Comparison of ENCODE assay signal across 10 cellular contexts in genomic region chr2:31384351-31384750, GRCh38. TPM values are rescaled to one million over a fixed set of nuclear protein-coding genes. Genes with fewer than 3 reads are reported as not detected.
DNase-seq lines count a peak whose midpoint lies in the region; ATAC-seq and TF ChIP-seq lines count a peak whose summit lies in the region.
"Had no signal": no experiment of that assay in that cellular context is flagged by ENCODE, and none has a peak within 500 bp of the region (broad histone marks: within the 10 kb centered on the region; RNA-seq: fewer than 3 reads in every experiment).

No MANE protein-coding gene starts in this region.

- H3K36me3 ChIP-seq in suprapubic skin: no peaks in the 10 kb centered on the region

- no peak for TF ChIP-seq POLR2A in suprapubic skin (IDR thresholded peaks at IDR 0.05)

- H3K4me1 Mint-ChIP-seq in activated naive CD4-positive, alpha-beta T cell treated with anti-CD3 and anti-CD28 coated beads for 36 hours (ENCODE audit: low read depth): no peaks in the 10 kb centered on the region
- peaks cover 5% of the 10 kb centered on the region for H3K4me1 Mint-ChIP-seq in T-helper 17 cell

- peaks cover 11% of the 10 kb centered on the region for H3K4me1 ChIP-seq in suprapubic skin

- CTCF ChIA-PET in activated naive CD4-positive, alpha-beta T cell treated with anti-CD3 and anti-CD28 coated beads for 36 hours (lab: Charles Lee): no interaction called here

- DNase-seq in activated naive CD4-positive, alpha-beta T cell treated with anti-CD3 and anti-CD28 coated beads for 36 hours: peak; percentile 14
- no peak for DNase-seq in activated naive CD4-positive, alpha-beta T cell treated with anti-CD3 and anti-CD28 coated beads, Interleukin-2, amount 50 U/mL, for 16 hours
- DNase-seq in OCI-M1 (lab: John Stamatoyannopoulos, UW) (peak; percentile 6), epithelial cell of prostate (ENCODE audit: low read depth, low spot score) (peak; percentile 94), suprapubic skin (ENCODE audit: low spot score in 2 of 2) (no peak), T-helper 17 cell (no peak), nucleus accumbens (lab: John Stamatoyannopoulos, UW) (no peak)
- DNase-seq: stimulated activated CD4-positive, alpha-beta T cell treated with anti-CD3 and anti-CD28 coated beads, Interleukin-4, amount 100 ng/mL, for 1 hour had no signal

- intact Hi-C loops in activated naive CD4-positive, alpha-beta T cell treated with anti-CD3 and anti-CD28 coated beads for 36 hours (cut with micrococcal nuclease): no loop called here

- no peaks in the 10 kb centered on the region for H3K9me3 ChIP-seq in suprapubic skin
- no peaks in the 10 kb centered on the region for H3K9me3 ChIP-seq in T-helper 17 cell (ENCODE audit: control insufficient read depth, low read length, poor library complexity, severe bottlenecking)

- H3K4me3 ChIP-seq in suprapubic skin: no peak overlapping the region

- no peak for TF ChIP-seq CTCF in suprapubic skin (IDR thresholded peaks at IDR 0.05)

- TF ChIP-seq EP300 in suprapubic skin (IDR thresholded peaks at IDR 0.05): no peak

- no peaks in the 10 kb centered on the region for H3K36me3 Mint-ChIP-seq in activated naive CD4-positive, alpha-beta T cell treated with anti-CD3 and anti-CD28 coated beads for 36 hours (ENCODE audit: low read depth)
- H3K36me3 Mint-ChIP-seq in T-helper 17 cell (ENCODE audit: low read depth): no peaks in the 10 kb centered on the region
- H3K36me3 Mint-ChIP-seq: CD8-positive, alpha-beta T cell had no signal

- H3K27me3 Mint-ChIP-seq in activated naive CD4-positive, alpha-beta T cell treated with anti-CD3 and anti-CD28 coated beads for 36 hours (ENCODE audit: low read depth): no peaks in the 10 kb centered on the region
- peaks cover 6% of the 10 kb centered on the region for H3K27me3 Mint-ChIP-seq in T-helper 17 cell

- no peak overlapping the region for H3K4me3 Mint-ChIP-seq in activated naive CD4-positive, alpha-beta T cell treated with anti-CD3 and anti-CD28 coated beads for 36 hours
- no peak overlapping the region for H3K4me3 Mint-ChIP-seq in T-helper 17 cell
- H3K4me3 Mint-ChIP-seq: CD8-positive, alpha-beta T cell had no signal

- no peak for ATAC-seq in T-helper 17 cell
- ATAC-seq in GM19455 (IDR thresholded peaks at IDR 0.05; ENCODE audit: unreplicated experiment): no peak
- ATAC-seq: CD8-positive, alpha-beta T cell had no signal

- H3K27ac ChIP-seq in epithelial cell of prostate: peak overlapping the region; percentile 99
- peak overlapping the region; percentile 45 for H3K27ac ChIP-seq in suprapubic skin

- no peaks in the 10 kb centered on the region for H3K9me3 Mint-ChIP-seq in activated naive CD4-positive, alpha-beta T cell treated with anti-CD3 and anti-CD28 coated beads for 36 hours
- H3K9me3 Mint-ChIP-seq: CD8-positive, alpha-beta T cell had no signal

- no peak overlapping the region for H3K27ac Mint-ChIP-seq in activated naive CD4-positive, alpha-beta T cell treated with anti-CD3 and anti-CD28 coated beads for 36 hours
- H3K27ac Mint-ChIP-seq in T-helper 17 cell: no peak overlapping the region
- H3K27ac Mint-ChIP-seq: CD8-positive, alpha-beta T cell had no signal

- no peaks in the 10 kb centered on the region for H3K27me3 ChIP-seq in suprapubic skin

- WGBS in suprapubic skin: 66% methylated on average over 3 of the region's 3 CpGs

RNA-seq across cellular contexts. Expression of gene XDH, which starts 30.2 kb away (rescaled TPM):
- not detected for total RNA-seq in activated naive CD4-positive, alpha-beta T cell treated with anti-CD3 and anti-CD28 coated beads for 36 hours
- total RNA-seq in suprapubic skin: 1 to 10 TPM in 3 of 4 donors, under 1 TPM in 1; 0.76 to 2.1 (median 1.5) TPM
- total RNA-seq in T-helper 17 cell: under 1 TPM in 1 of 2 donors, not detected in 1; 0.16 TPM
- total RNA-seq: CD8-positive, alpha-beta T cell had no signal

Comparison
In these comparisons a context has a peak if more than half of its experiments do, and no peak if none do; other contexts are left out.
1. DNase-seq: peak in activated naive CD4-positive, alpha-beta T cell treated with anti-CD3 and anti-CD28 coated beads for 36 hours (single experiment), OCI-M1 (single experiment) and epithelial cell of prostate (single experiment); none in activated naive CD4-positive, alpha-beta T cell treated with anti-CD3 and anti-CD28 coated beads, Interleukin-2, amount 50 U/mL, for 16 hours (single experiment), suprapubic skin (0 of 2), T-helper 17 cell (0 of 3) and nucleus accumbens (0 of 56).